ENCODE assay signal across 8 cellular contexts in genomic region chr10:127990846-127991542, GRCh38.
DNase-seq lines count a peak whose midpoint lies in the region; ATAC-seq and TF ChIP-seq lines count a peak whose summit lies in the region.

No MANE protein-coding gene starts in this region.

- TF ChIP-seq CTCF in AG04449 (IDR thresholded peaks at IDR 0.05; ENCODE audit: insufficient read depth, low read length, missing control alignments) (no peak), ascending aorta (IDR thresholded peaks at IDR 0.05) (no peak), upper lobe of left lung (IDR thresholded peaks at IDR 0.05) (no peak)

- WGBS in upper lobe of left lung, 2 donors: 25 to 28% methylated on average over 15 of the region's 15 CpGs

- peak; percentile 36 to 44 for ATAC-seq in naive thymus-derived CD8-positive, alpha-beta T cell
- peak; percentile 81 to 83 for ATAC-seq in upper lobe of left lung (ENCODE audit: low FRiP score in 2 of 2)
- no peak for ATAC-seq in HG02938 (IDR thresholded peaks at IDR 0.05; ENCODE audit: unreplicated experiment)
- ATAC-seq in HG02571 (IDR thresholded peaks at IDR 0.05; ENCODE audit: unreplicated experiment): no peak
- ATAC-seq in HG02970 (IDR thresholded peaks at IDR 0.05; ENCODE audit: low FRiP score, unreplicated experiment): no peak

- POLR2A ChIA-PET in AG04449 (lab: Yijun Ruan, JAX): no interaction called here
- POLR2A ChIA-PET in naive thymus-derived CD8-positive, alpha-beta T cell (lab: Charles Lee): interaction anchor here (0.7 kb wide), 1 partner anchor 56 kb away, joined by 4 read pairs; no protein-coding TSS in a partner anchor

- no peaks in the 10 kb centered on the region for H3K9me3 Mint-ChIP-seq in naive thymus-derived CD8-positive, alpha-beta T cell

- H3K27ac Mint-ChIP-seq in naive thymus-derived CD8-positive, alpha-beta T cell: peak overlapping the region in 5 of 10 donors; percentile 27 to 67 (median 63)

- peaks cover 4 to 30% (median 14%) of the 10 kb centered on the region in 4 donors for H3K4me1 Mint-ChIP-seq in naive thymus-derived CD8-positive, alpha-beta T cell

- H3K4me3 Mint-ChIP-seq in naive thymus-derived CD8-positive, alpha-beta T cell: peak overlapping the region in 9 of 10 donors; percentile 30 to 71 (median 61)

- H3K36me3 ChIP-seq in ascending aorta: no peaks in the 10 kb centered on the region
- no peaks in the 10 kb centered on the region for H3K36me3 ChIP-seq in upper lobe of left lung

- H3K27me3 ChIP-seq in ascending aorta (no peaks in the 10 kb centered on the region), upper lobe of left lung (no peaks in the 10 kb centered on the region)

- no peaks in the 10 kb centered on the region for H3K36me3 Mint-ChIP-seq in naive thymus-derived CD8-positive, alpha-beta T cell

- DNase-seq in AG04449 (ENCODE audit: low read depth, low spot score) (peak; percentile 17), M059J (ENCODE audit: low read depth) (peak; percentile 95), ascending aorta (ENCODE audit: low spot score in 2 of 2) (peak in 1 of 2 donors; percentile 65), upper lobe of left lung (peak in 1 of 2 donors; percentile 76)
- DNase-seq in naive thymus-derived CD8-positive, alpha-beta T cell: peak in 1 of 10 donors; percentile 19

- peak in 1 of 4 donors; percentile 40 for TF ChIP-seq EP300 in upper lobe of left lung (IDR thresholded peaks at IDR 0.05)

- H3K27ac ChIP-seq in ascending aorta (peak overlapping the region; percentile 67 to 71), upper lobe of left lung (peak overlapping the region; percentile 66 to 74 (median 71))

- H3K9me3 ChIP-seq in ascending aorta: no peaks in the 10 kb centered on the region
- H3K9me3 ChIP-seq in upper lobe of left lung: no peaks in the 10 kb centered on the region

- intact Hi-C loops in ascending aorta (cut with DNase I): loop anchor here (2.0 to 5.0 kb wide), 3 partner anchors 20 to 84 kb away; partner anchors contain the start of gene PTPRE

- peaks cover 0 to 6% (median 2%) of the 10 kb centered on the region in 5 donors for H3K27me3 Mint-ChIP-seq in naive thymus-derived CD8-positive, alpha-beta T cell

- H3K4me1 ChIP-seq in ascending aorta (peaks cover 8 to 21% of the 10 kb centered on the region in 2 donors), upper lobe of left lung (peaks cover 32 to 50% (median 47%) of the 10 kb centered on the region in 4 donors)

- no peak overlapping the region for H3K4me3 ChIP-seq in AG04449 (ENCODE audit: low read depth, low read length)
- H3K4me3 ChIP-seq in ascending aorta: no peak overlapping the region
- H3K4me3 ChIP-seq in upper lobe of left lung: no peak overlapping the region

- CTCF ChIA-PET in AG04449 (lab: Yijun Ruan, JAX): interaction anchor here (2.6 kb wide), 1 partner anchor 20 kb away, joined by 13 read pairs; no protein-coding TSS in a partner anchor

- TF ChIP-seq POLR2A in upper lobe of left lung (IDR thresholded peaks at IDR 0.05): no peak

Comparison
In these comparisons a context has a peak if more than half of its experiments do, and no peak if none do; other contexts are left out.
1. ATAC-seq: peak in naive thymus-derived CD8-positive, alpha-beta T cell (2 of 2) and upper lobe of left lung (2 of 2); none in HG02938 (single experiment), HG02571 (single experiment) and HG02970 (single experiment).